Comparison of ENCODE assay signal across 9 cellular contexts in the genomic region with DNA sequence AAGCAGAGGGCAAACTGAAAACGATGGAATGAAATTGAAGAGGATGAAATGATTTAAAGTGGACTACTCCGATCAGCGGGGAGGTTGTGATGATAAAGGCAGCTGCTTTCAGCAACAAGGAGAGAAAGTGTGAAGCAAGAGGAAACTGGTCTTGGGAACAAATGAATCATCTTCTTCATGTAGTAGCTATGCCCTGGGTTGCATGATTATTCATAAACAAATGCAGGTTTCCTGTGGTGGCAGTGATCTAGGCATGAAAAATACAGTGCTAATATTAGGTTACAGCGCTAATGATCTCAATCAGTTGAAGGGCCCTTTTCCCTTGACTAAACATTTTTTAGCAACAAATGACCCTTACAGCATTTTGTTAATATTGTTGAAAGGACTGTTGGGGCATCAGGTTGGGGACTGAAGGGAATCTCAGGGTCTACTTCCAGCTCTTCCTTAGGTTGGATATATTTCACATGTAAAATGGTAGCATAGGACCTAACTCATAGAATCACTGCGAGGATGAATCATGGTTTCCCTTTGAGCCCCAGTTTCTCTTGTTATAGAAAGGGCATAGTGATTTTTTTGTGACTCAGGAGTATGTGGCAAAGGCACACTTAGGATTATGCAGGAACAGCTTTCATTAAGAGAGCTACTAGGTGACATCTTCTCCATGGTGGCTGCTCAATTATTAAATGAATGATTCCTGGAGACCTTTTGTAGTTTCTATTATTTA. TPM values are rescaled to one million over a fixed set of nuclear protein-coding genes. Genes with fewer than 3 reads are reported as not detected.
A peak's percentile ranks its signal among the peaks of the same experiment; 100 is the strongest.
DNase-seq lines count a peak whose midpoint lies in the region; ATAC-seq, FAIRE-seq and TF ChIP-seq lines count a peak whose summit lies in the region.
"Had no signal": no experiment of that assay in that cellular context is flagged by ENCODE, and none has a peak within 500 bp of the region (broad histone marks: within the 10 kb centered on the region; RNA-seq: fewer than 3 reads in every experiment).

No MANE protein-coding gene starts in this region.

- ATAC-seq in GM19025 (IDR thresholded peaks at IDR 0.05; ENCODE audit: low read depth, unreplicated experiment) (peak; percentile 46), GM21515 (IDR thresholded peaks at IDR 0.05; ENCODE audit: unreplicated experiment) (no peak)

- no peak overlapping the region for H3K18ac ChIP-seq in mesenchymal stem cell (ENCODE audit: low read depth in 1 of 2, low read length in 2 of 2)

- no peak for TF ChIP-seq CTCF in AG09319 (IDR thresholded peaks at IDR 0.05; ENCODE audit: low read depth, low read length)
- TF ChIP-seq CTCF in colonic mucosa (IDR thresholded peaks at IDR 0.05), result no peak

- no peak overlapping the region for H3K27ac ChIP-seq in mesenchymal stem cell (ENCODE audit: low read length, poor library complexity, severe bottlenecking)
- no peak overlapping the region for H3K27ac ChIP-seq in colonic mucosa

- no peak overlapping the region for H4K91ac ChIP-seq in mesenchymal stem cell (ENCODE audit: low read length)

- H3K14ac ChIP-seq in mesenchymal stem cell (ENCODE audit: low read length in 2 of 2), result no peak overlapping the region

- no peaks in the 10 kb centered on the region for H3K27me3 Mint-ChIP-seq in activated naive CD4-positive, alpha-beta T cell treated with anti-CD3 and anti-CD28 coated beads, Interleukin-2, amount 50 U/mL, for 24 hours

- H3K4me3 Mint-ChIP-seq in activated naive CD4-positive, alpha-beta T cell treated with anti-CD3 and anti-CD28 coated beads, Interleukin-2, amount 50 U/mL, for 24 hours, result peak overlapping the region; percentile 71

- DNase-seq in AG09319 (ENCODE audit: extremely low read depth, low read depth), result peak; percentile 61
- DNase-seq in HTR-8/SVneo (ENCODE audit: insufficient read length, low spot score), result peak; percentile 41
- peak; percentile 94 for DNase-seq in mesenchymal stem cell
- DNase-seq in colonic mucosa, result no peak
- no peak for DNase-seq in NCI-H128 (lab: John Stamatoyannopoulos, UW; ENCODE audit: unreplicated experiment)

- no peak overlapping the region for H2BK15ac ChIP-seq in mesenchymal stem cell (ENCODE audit: low read depth, poor library complexity, severe bottlenecking)

- H3K36me3 Mint-ChIP-seq in activated naive CD4-positive, alpha-beta T cell treated with anti-CD3 and anti-CD28 coated beads, Interleukin-2, amount 50 U/mL, for 24 hours, result peaks cover 2% of the 10 kb centered on the region

- H3K79me1 ChIP-seq in mesenchymal stem cell (replicated peaks; ENCODE audit: low read length, poor library complexity, severe bottlenecking), result peaks cover 8% of the 10 kb centered on the region

- intact Hi-C loops in colonic mucosa (cut with DNase I), result no loop called here

- no peak overlapping the region for H3K4me2 ChIP-seq in mesenchymal stem cell (ENCODE audit: low read length, poor library complexity, severe bottlenecking)

- no peak for FAIRE-seq in HTR-8/SVneo (lab: Jason Lieb, UNC)
- FAIRE-seq: H1 had no signal

- H3K9ac ChIP-seq in mesenchymal stem cell (ENCODE audit: low read length) (peak overlapping the region; percentile 65), colonic mucosa (ENCODE audit: low read depth in 2 of 2, low read length in 2 of 2) (no peak overlapping the region)

- peaks cover 48% of the 10 kb centered on the region for H3K4me1 Mint-ChIP-seq in activated naive CD4-positive, alpha-beta T cell treated with anti-CD3 and anti-CD28 coated beads, Interleukin-2, amount 50 U/mL, for 24 hours

- no peak overlapping the region for H2BK5ac ChIP-seq in mesenchymal stem cell (ENCODE audit: low read depth, low read length, poor library complexity, severe bottlenecking)

- peak overlapping the region; percentile 2 for H2AFZ ChIP-seq in mesenchymal stem cell (ENCODE audit: low read depth, low read length)

- H3K9me3 Mint-ChIP-seq in activated naive CD4-positive, alpha-beta T cell treated with anti-CD3 and anti-CD28 coated beads, Interleukin-2, amount 50 U/mL, for 24 hours, result no peaks in the 10 kb centered on the region

- H3K36me3 ChIP-seq in mesenchymal stem cell (ENCODE audit: control insufficient read depth in 1 of 2, insufficient read depth in 2 of 2, low read depth in 1 of 2, low read length in 2 of 2) (no peaks in the 10 kb centered on the region), colonic mucosa (no peaks in the 10 kb centered on the region)

- no peak overlapping the region for H2AK5ac ChIP-seq in mesenchymal stem cell (ENCODE audit: low read length, severe bottlenecking)

- no peak overlapping the region for H2BK120ac ChIP-seq in mesenchymal stem cell (ENCODE audit: low read depth, low read length)

- H2BK12ac ChIP-seq in mesenchymal stem cell (ENCODE audit: low read length in 2 of 2), result no peak overlapping the region

- no peak overlapping the region for H3K4ac ChIP-seq in mesenchymal stem cell (ENCODE audit: low read depth in 1 of 2, low read length in 2 of 2)

- WGBS in mesenchymal stem cell, result 31% methylated on average over 4 of the region's 5 CpGs

- H3K27me3 ChIP-seq in mesenchymal stem cell (ENCODE audit: control insufficient read depth in 1 of 2, insufficient read depth in 1 of 2, low read length in 2 of 2) (no peaks in the 10 kb centered on the region), colonic mucosa (no peaks in the 10 kb centered on the region)

- no peak overlapping the region for H3K23ac ChIP-seq in mesenchymal stem cell (ENCODE audit: low read length in 2 of 2)

- H3K27ac Mint-ChIP-seq in activated naive CD4-positive, alpha-beta T cell treated with anti-CD3 and anti-CD28 coated beads, Interleukin-2, amount 50 U/mL, for 24 hours, result peak overlapping the region; percentile 96

- peak overlapping the region in 1 of 2 experiments; percentile 6 for H3K4me3 ChIP-seq in mesenchymal stem cell (ENCODE audit: insufficient read depth in 1 of 2, low read depth in 1 of 2, low read length in 2 of 2)
- no peak overlapping the region for H3K4me3 ChIP-seq in colonic mucosa

- H3K4me1 ChIP-seq in mesenchymal stem cell (ENCODE audit: control insufficient read depth, insufficient read depth, low read depth, low read length) (no peaks in the 10 kb centered on the region), colonic mucosa (no peaks in the 10 kb centered on the region)

- H3K9me3 ChIP-seq in mesenchymal stem cell (ENCODE audit: control insufficient read depth, low read length), result no peaks in the 10 kb centered on the region
- H3K9me3 ChIP-seq in colonic mucosa, result no peaks in the 10 kb centered on the region

- no peak overlapping the region for H4K8ac ChIP-seq in mesenchymal stem cell (ENCODE audit: low read length)

RNA-seq across cellular contexts. Expression of gene ZFYVE9, which starts 1.9 kb away (rescaled TPM):
- polyA plus RNA-seq in mesenchymal stem cell (2013, experiment 1 of 2), result 6.8 TPM
- polyA plus RNA-seq in mesenchymal stem cell (2013, experiment 2 of 2), result 6.7 TPM
- 10 to 100 TPM; 13.1 to 18.9 TPM for total RNA-seq in colonic mucosa

Comparison
In these comparisons a context has a peak if more than half of its experiments do, and no peak if none do; other contexts are left out.
1. DNase-seq: peak in AG09319 (single experiment), HTR-8/SVneo (single experiment) and mesenchymal stem cell (single experiment); none in colonic mucosa (single experiment) and NCI-H128 (single experiment).